In genomic region chr10:30438016-30438850, GRCh38 we compare ENCODE assay signal across 8 cellular contexts. TPM values are rescaled to one million over a fixed set of nuclear protein-coding genes. Genes with fewer than 3 reads are reported as not detected.
DNase-seq lines count a peak whose midpoint lies in the region; ATAC-seq and TF ChIP-seq lines count a peak whose summit lies in the region.

No MANE protein-coding gene starts in this region.

- intact Hi-C loops in Calu3 (cut with micrococcal nuclease; ENCODE audit: unreplicated experiment): no loop called here

- H3K4me3 Mint-ChIP-seq in naive B cell (peak overlapping the region; percentile 30 to 98 (median 96)), Calu3 (ENCODE audit: low read depth, unreplicated experiment) (no peak overlapping the region)

- TF ChIP-seq CTCF in AG04449 (IDR thresholded peaks at IDR 0.05; ENCODE audit: insufficient read depth, low read length, missing control alignments) (no peak), astrocyte of the cerebellum (IDR thresholded peaks at IDR 0.05; ENCODE audit: low read depth, low read length, missing control alignments) (no peak), Calu3 (IDR thresholded peaks at IDR 0.05; ENCODE audit: unreplicated experiment) (no peak)

- H3K27me3 Mint-ChIP-seq in naive B cell: no peaks in the 10 kb centered on the region
- H3K27me3 Mint-ChIP-seq in Calu3 (ENCODE audit: unreplicated experiment): no peaks in the 10 kb centered on the region

- H3K4me3 ChIP-seq in AG04449 (ENCODE audit: low read depth, low read length) (peak overlapping the region; percentile 86; the same call in 1 of the 2 replicates), astrocyte of the cerebellum (ENCODE audit: low read depth, low read length) (peak overlapping the region; percentile 86)

- DNase-seq in AG04449 (ENCODE audit: low read depth, low spot score): no peak
- peak; percentile 47 for DNase-seq in HCEC 1CT
- DNase-seq in astrocyte of the cerebellum (ENCODE audit: low read depth): no peak
- DNase-seq in naive B cell: no peak
- DNase-seq in Calu3: no peak
- no peak for DNase-seq in COLO829 (ENCODE audit: low spot score)
- no peak for DNase-seq in NCI-H1930 (lab: John Stamatoyannopoulos, UW)
- no peak for DNase-seq in GF-D8 (lab: John Stamatoyannopoulos, UW)

- H3K9me3 Mint-ChIP-seq in naive B cell (no peaks in the 10 kb centered on the region), Calu3 (ENCODE audit: low read depth, unreplicated experiment) (no peaks in the 10 kb centered on the region)

- CTCF ChIA-PET in AG04449 (lab: Yijun Ruan, JAX) (interaction anchor here (0.7 to 1.8 kb wide), 9 partner anchors 8 to 98 kb away, joined by 3 to 5 read pairs (median 3); no protein-coding TSS in a partner anchor), Calu3 (lab: Charles Lee) (interaction anchor here (1.1 kb wide), 1 partner anchor 9 kb away, joined by 4 read pairs; no protein-coding TSS in a partner anchor)

- H3K36me3 Mint-ChIP-seq in naive B cell (peaks cover 28 to 48% of the 10 kb centered on the region in 2 donors), Calu3 (ENCODE audit: insufficient read depth, unreplicated experiment) (peaks cover 60% of the 10 kb centered on the region)

- peaks cover 66 to 74% (median 73%) of the 10 kb centered on the region in 3 donors for H3K4me1 Mint-ChIP-seq in naive B cell
- peaks cover 27% of the 10 kb centered on the region for H3K4me1 Mint-ChIP-seq in Calu3 (ENCODE audit: low read depth, unreplicated experiment)

- ATAC-seq in naive B cell (ENCODE audit: low read depth in 2 of 2): no peak

- POLR2A ChIA-PET in AG04449 (lab: Yijun Ruan, JAX): interaction anchor here (1.5 kb wide), 1 partner anchor 9 kb away, joined by 3 read pairs; no protein-coding TSS in a partner anchor

- in situ Hi-C loops in astrocyte of the cerebellum (cut with HindIII; ENCODE audit: low sequenced_read_pairs): no loop called here

- no TSS peak for BruUV-seq in Calu3 (replicated peaks; lab: Mats Ljungman, UMichigan)

- H3K27ac Mint-ChIP-seq in naive B cell (peak overlapping the region; percentile 64 to 99 (median 78)), Calu3 (ENCODE audit: unreplicated experiment) (no peak overlapping the region)

RNA-seq across cellular contexts. Expression of gene MAP3K8, which starts 4.2 kb away (rescaled TPM):
- 100 to 1,000 TPM in 2 of 6 donors, 10 to 100 TPM in 4; 75.2 to 122 (median 90.8) TPM for polyA plus RNA-seq in naive B cell (ENCODE audit: low read depth in 6 of 6)
- 13.2 and 20.6 TPM in 2 replicates for total RNA-seq in Calu3 (2022)
